30 cellular contexts compared by ENCODE assay signal in the genomic region with DNA sequence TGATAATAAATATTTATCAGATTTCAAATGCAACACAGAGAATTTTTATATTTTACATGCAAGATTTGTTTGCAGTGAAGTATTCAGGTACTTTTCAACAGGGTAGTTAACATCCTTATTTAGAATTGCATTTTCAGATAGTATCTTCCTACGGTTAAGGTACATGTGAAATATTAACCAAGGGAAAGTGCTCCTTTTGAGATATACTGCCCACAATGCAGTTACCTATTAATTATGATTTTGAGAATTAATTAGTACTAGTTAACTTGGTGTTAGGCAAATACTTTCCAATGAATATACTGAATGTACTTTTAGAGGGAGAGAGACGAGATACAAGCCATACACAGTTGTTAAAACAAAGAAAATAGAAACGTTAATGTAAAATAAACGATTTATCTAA.
A peak's percentile ranks its signal among the peaks of the same experiment; 100 is the strongest.
DNase-seq lines count a peak whose midpoint lies in the region; ATAC-seq, FAIRE-seq and TF ChIP-seq lines count a peak whose summit lies in the region.
"Had no signal": no experiment of that assay in that cellular context is flagged by ENCODE, and none has a peak within 500 bp of the region (broad histone marks: within the 10 kb centered on the region; RNA-seq: fewer than 3 reads in every experiment).

No MANE protein-coding gene starts in this region.

- FAIRE-seq in GM18507 (lab: Jason Lieb, UNC) (peak; percentile 80), H54 (lab: Jason Lieb, UNC) (no peak)
- FAIRE-seq: bronchial epithelial cell, keratinocyte had no signal

- ATAC-seq in GM19397 (IDR thresholded peaks at IDR 0.05; ENCODE audit: unreplicated experiment) (peak; percentile 67), GM21786 (IDR thresholded peaks at IDR 0.05; ENCODE audit: unreplicated experiment) (peak; percentile 63), HG03354 (IDR thresholded peaks at IDR 0.05; ENCODE audit: poor library complexity, severe bottlenecking, unreplicated experiment) (peak; percentile 81)
- ATAC-seq: activated T-cell treated with anti-CD3 and anti-CD28 coated beads, Interleukin-2, amount 50 U/mL, for 4 hours; heart left ventricle; left ventricle myocardium superior; upper lobe of right lung; WTC11 had no signal

- no peak for DNase-seq in GM18507 (ENCODE audit: extremely low spot score, insufficient read length, low read depth)
- DNase-seq in H54 (ENCODE audit: insufficient read length, low spot score): no peak
- DNase-seq in DMS79 treated with DMSO at 0.1 percent for 48 hours (lab: John Stamatoyannopoulos, UW): no peak
- no peak for DNase-seq in RKO (ENCODE audit: low spot score)
- no peak for DNase-seq in GOT3 (lab: John Stamatoyannopoulos, UW)
- DNase-seq: activated CD4-positive, alpha-beta T cell treated with anti-CD3 and anti-CD28 coated beads, Interleukin-2, amount 50 U/mL, for 1 hour; activated gamma-delta T cell; activated naive CD8-positive, alpha-beta T cell treated with anti-CD3 and anti-CD28 coated beads for 36 hours; activated T-cell treated with anti-CD3 and anti-CD28 coated beads, Interleukin-2, amount 50 U/mL, for 4 hours; anterior cingulate cortex; C1 segment of cervical spinal cord; COR-L47; DND-41; foreskin melanocyte; GF-D8; heart left ventricle; left ventricle myocardium superior; NCI-H1694; NCI-H446 treated with DMSO at 0.1 percent for 48 hours; retina; SJCRH30; stimulated activated naive CD4-positive, alpha-beta T cell; T1000; upper lobe of right lung had no signal

- no peak for TF ChIP-seq POLR2A in H54 (IDR thresholded peaks at IDR 0.05; ENCODE audit: low read depth, low read length)
